In genomic region chr4:16269742-16270522, GRCh38 we compare ENCODE assay signal across 13 cellular contexts. TPM values are rescaled to one million over a fixed set of nuclear protein-coding genes. Genes with fewer than 3 reads are reported as not detected.
DNase-seq lines count a peak whose midpoint lies in the region; TF ChIP-seq lines count a peak whose summit lies in the region.
"Had no signal": no experiment of that assay in that cellular context is flagged by ENCODE, and none has a peak within 500 bp of the region (broad histone marks: within the 10 kb centered on the region; RNA-seq: fewer than 3 reads in every experiment).

No MANE protein-coding gene starts in this region.

- no peaks in the 10 kb centered on the region for H3K27me3 ChIP-seq in smooth muscle cell (ENCODE audit: low read depth)
- H3K27me3 ChIP-seq in neuronal stem cell (ENCODE audit: control insufficient read depth in 3 of 3, insufficient read depth in 3 of 3, low read depth in 1 of 3, low read length in 3 of 3): no peaks in the 10 kb centered on the region
- H3K27me3 ChIP-seq: body of pancreas, tibial nerve had no signal

- no peak overlapping the region for H3K4me3 ChIP-seq in fibroblast of pulmonary artery (replicated peaks; ENCODE audit: low read depth, low read length)
- no peak overlapping the region for H3K4me3 ChIP-seq in smooth muscle cell
- H3K4me3 ChIP-seq in neuronal stem cell (ENCODE audit: low read length in 2 of 2): no peak overlapping the region
- H3K4me3 ChIP-seq: body of pancreas, tibial nerve had no signal

- H3F3A ChIP-seq in smooth muscle cell (ENCODE audit: low read depth): no peaks in the 10 kb centered on the region

- no peak overlapping the region for H4K8ac ChIP-seq in neuronal stem cell (ENCODE audit: low read depth, low read length)

- H4K91ac ChIP-seq in neuronal stem cell (ENCODE audit: low read depth, low read length, poor library complexity): no peak overlapping the region

- no peak overlapping the region for H2BK120ac ChIP-seq in neuronal stem cell (ENCODE audit: low read depth, low read length)

- H3K4ac ChIP-seq in neuronal stem cell (ENCODE audit: low read length): no peak overlapping the region

- H2BK15ac ChIP-seq in neuronal stem cell (ENCODE audit: low read length): no peak overlapping the region

- H3K14ac ChIP-seq in neuronal stem cell (ENCODE audit: low read length): no peak overlapping the region

- H3K4me1 ChIP-seq in smooth muscle cell (ENCODE audit: low read depth) (no peaks in the 10 kb centered on the region), neuronal stem cell (ENCODE audit: control insufficient read depth in 2 of 2, insufficient read depth in 1 of 2, low read depth in 1 of 2, low read length in 2 of 2) (no peaks in the 10 kb centered on the region)
- H3K4me1 ChIP-seq: body of pancreas had no signal

- no peak overlapping the region for H3K4me3 Mint-ChIP-seq in T-helper 2 cell treated with Interferon-gamma antibody and Interleukin-4, amounts not matched to agents 5 μg/mL and 100 μg/mL, for 36 hours
- H3K4me3 Mint-ChIP-seq: activated CD8-positive, alpha-beta T cell treated with anti-CD3 and anti-CD28 coated beads, Interleukin-2, amount 10 ng/mL, durations not matched to agents 7 days and 5 days had no signal

- WGBS in smooth muscle cell (ENCODE audit: low lambda C conversion rate): 54% methylated on average over 4 of the region's 4 CpGs
- WGBS in neuronal stem cell (ENCODE audit: extremely low coverage in 2 of 2, insufficient read length in 2 of 2, insufficient replicate concordance in 1 of 2), 2 donors: no CpG with 5 or more reads among the region's 4 CpGs

- H3K79me1 ChIP-seq in neuronal stem cell (ENCODE audit: low read depth, low read length): no peaks in the 10 kb centered on the region

- H3K9me3 ChIP-seq in smooth muscle cell (replicated peaks; ENCODE audit: low read depth): no peaks in the 10 kb centered on the region
- peaks cover 0 to 2% of the 10 kb centered on the region in 2 donors for H3K9me3 ChIP-seq in neuronal stem cell (replicated peaks in 1 of 2; ENCODE audit: control insufficient read depth in 2 of 2, insufficient read depth in 1 of 2, low read depth in 1 of 2, low read length in 2 of 2)
- H3K9me3 ChIP-seq: body of pancreas, tibial nerve had no signal

- H3K23ac ChIP-seq in neuronal stem cell (ENCODE audit: low read depth, low read length, poor library complexity): no peak overlapping the region

- H4K20me1 ChIP-seq in smooth muscle cell (ENCODE audit: low read depth): no peaks in the 10 kb centered on the region

- H3K9ac ChIP-seq in smooth muscle cell (ENCODE audit: low read depth) (no peak overlapping the region), neuronal stem cell (ENCODE audit: low read depth, low read length, poor library complexity) (no peak overlapping the region)

- H3K9me3 Mint-ChIP-seq in T-helper 2 cell treated with Interferon-gamma antibody and Interleukin-4, amounts not matched to agents 5 μg/mL and 100 μg/mL, for 36 hours: no peaks in the 10 kb centered on the region

- peak; percentile 68 for DNase-seq in HS-27A (ENCODE audit: low read depth)
- peak; percentile 76 for DNase-seq in SKM-1 (lab: John Stamatoyannopoulos, UW; ENCODE audit: unreplicated experiment)
- peak; percentile 84 for DNase-seq in fibroblast of pulmonary artery (ENCODE audit: low read depth)
- no peak for DNase-seq in smooth muscle cell (lab: John Stamatoyannopoulos, UW; ENCODE audit: unreplicated experiment)
- DNase-seq in stimulated activated naive CD4-positive, alpha-beta T cell (lab: John Stamatoyannopoulos, UW): no peak
- DNase-seq in neuronal stem cell (ENCODE audit: low spot score): no peak
- no peak for DNase-seq in T-helper 2 cell treated with Interferon-gamma antibody and Interleukin-4, amounts not matched to agents 5 μg/mL and 100 μg/mL, for 36 hours (ENCODE audit: low spot score)
- no peak for DNase-seq in putamen (ENCODE audit: low spot score)
- DNase-seq: activated CD8-positive, alpha-beta T cell treated with anti-CD3 and anti-CD28 coated beads, Interleukin-2, amount 10 ng/mL, durations not matched to agents 7 days and 5 days; MM.1S; stimulated activated CD4-positive, alpha-beta T cell treated with anti-CD3 and anti-CD28 coated beads, Interleukin-2, amount 100 ng/mL, for 24 hours had no signal

- H3K27ac ChIP-seq in smooth muscle cell (ENCODE audit: low read depth) (peak overlapping the region; percentile 32), neuronal stem cell (replicated peaks; ENCODE audit: low read length) (no peak overlapping the region)
- H3K27ac ChIP-seq: body of pancreas, tibial nerve had no signal

- no peaks in the 10 kb centered on the region for H3K79me2 ChIP-seq in smooth muscle cell (ENCODE audit: low read depth)

- no peak overlapping the region for H2BK12ac ChIP-seq in neuronal stem cell (ENCODE audit: low read length)

- no peak overlapping the region for H3K27ac Mint-ChIP-seq in T-helper 2 cell treated with Interferon-gamma antibody and Interleukin-4, amounts not matched to agents 5 μg/mL and 100 μg/mL, for 36 hours
- H3K27ac Mint-ChIP-seq: activated CD8-positive, alpha-beta T cell treated with anti-CD3 and anti-CD28 coated beads, Interleukin-2, amount 10 ng/mL, durations not matched to agents 7 days and 5 days had no signal

- no peak overlapping the region for H2AK5ac ChIP-seq in neuronal stem cell (ENCODE audit: low read depth, low read length)

- peaks cover 3% of the 10 kb centered on the region for H3K4me1 Mint-ChIP-seq in T-helper 2 cell treated with Interferon-gamma antibody and Interleukin-4, amounts not matched to agents 5 μg/mL and 100 μg/mL, for 36 hours (ENCODE audit: low read depth)

- peaks cover 8% of the 10 kb centered on the region for H3K27me3 Mint-ChIP-seq in T-helper 2 cell treated with Interferon-gamma antibody and Interleukin-4, amounts not matched to agents 5 μg/mL and 100 μg/mL, for 36 hours (ENCODE audit: low read depth)

- TF ChIP-seq CTCF in fibroblast of pulmonary artery (IDR thresholded peaks at IDR 0.05; ENCODE audit: low read length, missing control alignments): no peak
- TF ChIP-seq CTCF in smooth muscle cell (IDR thresholded peaks at IDR 0.05; ENCODE audit: borderline replicate concordance, insufficient read depth, poor library complexity, severe bottlenecking): no peak

- no peak overlapping the region for H2BK5ac ChIP-seq in neuronal stem cell (ENCODE audit: low read length)

- H3K36me3 ChIP-seq in smooth muscle cell (ENCODE audit: low read depth) (no peaks in the 10 kb centered on the region), neuronal stem cell (replicated peaks in 1 of 2; ENCODE audit: control insufficient read depth in 2 of 2, insufficient read depth in 2 of 2, low read length in 2 of 2) (no peaks in the 10 kb centered on the region)
- H3K36me3 ChIP-seq: tibial nerve had no signal

- no peaks in the 10 kb centered on the region for H3K36me3 Mint-ChIP-seq in T-helper 2 cell treated with Interferon-gamma antibody and Interleukin-4, amounts not matched to agents 5 μg/mL and 100 μg/mL, for 36 hours (ENCODE audit: low read depth)

- H3K18ac ChIP-seq in neuronal stem cell (ENCODE audit: low read length): no peak overlapping the region

- H2AFZ ChIP-seq in smooth muscle cell (ENCODE audit: low read depth) (no peak overlapping the region), neuronal stem cell (ENCODE audit: low read length) (no peak overlapping the region)

- H3K4me2 ChIP-seq in smooth muscle cell (no peak overlapping the region), neuronal stem cell (ENCODE audit: insufficient read depth, low read length, poor library complexity, severe bottlenecking) (no peak overlapping the region)

RNA-seq across cellular contexts. Expression of gene TAPT1, which starts 43.7 kb away (rescaled TPM):
- 12.9 and 15.6 TPM in 2 replicates for total RNA-seq in smooth muscle cell
- 6.1 and 7.9 TPM in 2 replicates for polyA plus RNA-seq in smooth muscle cell
- 6.6 TPM for polyA plus RNA-seq in neuronal stem cell (2013, experiment 1 of 2)
- 6.9 TPM for polyA plus RNA-seq in neuronal stem cell (2013, experiment 2 of 2)

Comparison
In these comparisons a context has a peak if more than half of its experiments do, and no peak if none do; other contexts are left out.
1. DNase-seq: peak in HS-27A (single experiment), SKM-1 (single experiment) and fibroblast of pulmonary artery (single experiment); none in smooth muscle cell (single experiment), stimulated activated naive CD4-positive, alpha-beta T cell (0 of 6), neuronal stem cell (single experiment), T-helper 2 cell treated with Interferon-gamma antibody and Interleukin-4, amounts not matched to agents 5 μg/mL and 100 μg/mL, for 36 hours (single experiment) and putamen (single experiment).